ENCODE assay signal across 8 cellular contexts in genomic region chr6:43635387-43636311, GRCh38. TPM values are rescaled to one million over a fixed set of nuclear protein-coding genes. Genes with fewer than 3 reads are reported as not detected.
DNase-seq lines count a peak whose midpoint lies in the region; ATAC-seq, FAIRE-seq and TF ChIP-seq lines count a peak whose summit lies in the region.

Gene MAD2L1BP (plus strand): TSS chr6:43635840. CDS start chr6:43635876, 36 bp downstream.

- peak within 1 kb of the TSS; percentile 94 for H3K9ac ChIP-seq in adipocyte (ENCODE audit: low read length)

- TF ChIP-seq CTCF in heart left ventricle (IDR thresholded peaks at IDR 0.05) (no peak), transverse colon (IDR thresholded peaks at IDR 0.05) (no peak)

- peak; percentile 83 for FAIRE-seq in GM12892 (lab: Jason Lieb, UNC)

- peaks cover 23% of the 10 kb centered on the region for H3K36me3 ChIP-seq in adipocyte (ENCODE audit: control insufficient read depth, insufficient read depth, low read length, severe bottlenecking)
- peaks cover 0 to 39% (median 36%) of the 10 kb centered on the region in 9 donors for H3K36me3 ChIP-seq in heart left ventricle
- H3K36me3 ChIP-seq in transverse colon = peaks cover 0 to 10% (median 4%) of the 10 kb centered on the region in 4 donors

- 4 to 6% (median 5%) methylated on average over 46 to 48 of the region's 48 CpGs for WGBS in heart left ventricle, 4 donors
- 5% methylated on average over 48 of the region's 48 CpGs; no CpG with 5 or more reads in 1 of the 2 donors for WGBS in transverse colon (ENCODE audit: low coverage in 1 of 2), 2 donors

- H3K27ac ChIP-seq in heart left ventricle (peak within 1 kb of the TSS; percentile 63 to 93 (median 90)), transverse colon (peak within 1 kb of the TSS; percentile 87 to 91 (median 90))

- no peaks in the 10 kb centered on the region for H3K27me3 ChIP-seq in adipocyte (replicated peaks; ENCODE audit: control insufficient read depth, insufficient read depth, low read length)
- H3K27me3 ChIP-seq in heart left ventricle = no peaks in the 10 kb centered on the region
- H3K27me3 ChIP-seq in transverse colon = no peaks in the 10 kb centered on the region

- ATAC-seq in HG02798 (IDR thresholded peaks at IDR 0.05; ENCODE audit: poor library complexity, unreplicated experiment) (peak; percentile 93), heart left ventricle (peak; percentile 82 to 94 (median 93))

- no peaks in the 10 kb centered on the region for H3K9me3 ChIP-seq in adipocyte (ENCODE audit: control insufficient read depth, low read length)
- no peaks in the 10 kb centered on the region for H3K9me3 ChIP-seq in heart left ventricle
- no peaks in the 10 kb centered on the region for H3K9me3 ChIP-seq in transverse colon

- no peak for TF ChIP-seq EP300 in transverse colon (IDR thresholded peaks at IDR 0.05; ENCODE audit: low read depth)

- H3K4me3 ChIP-seq in adipocyte (ENCODE audit: low read length) = peak within 1 kb of the TSS; percentile 98
- H3K4me3 ChIP-seq in heart left ventricle = peak within 1 kb of the TSS; percentile 25 to 91 (median 70)
- H3K4me3 ChIP-seq in transverse colon = peak within 1 kb of the TSS; percentile 75 to 97 (median 86)

- peaks cover 25% of the 10 kb centered on the region for H3K4me1 ChIP-seq in adipocyte (ENCODE audit: control insufficient read depth, insufficient read depth, low read length)
- H3K4me1 ChIP-seq in heart left ventricle = peaks cover 8 to 54% (median 39%) of the 10 kb centered on the region in 12 donors
- H3K4me1 ChIP-seq in transverse colon = peaks cover 20 to 46% (median 33%) of the 10 kb centered on the region in 4 donors

- DNase-seq in GM12892 (ENCODE audit: insufficient read length) = peak; percentile 80
- DNase-seq in NCI-H146 treated with DMSO at 0.1 percent for 48 hours (lab: John Stamatoyannopoulos, UW; ENCODE audit: unreplicated experiment) = peak; percentile 85
- DNase-seq in T-helper 1 cell = peak; percentile 65 to 88 (median 77)
- DNase-seq in adipocyte (ENCODE audit: low read depth) = peak; percentile 88
- DNase-seq in heart left ventricle = peak; percentile 84 to 92 (median 88)
- peak; percentile 78 to 98 (median 87) for DNase-seq in posterior cingulate gyrus
- DNase-seq in transverse colon = peak; percentile 91

- intact Hi-C loops in heart left ventricle (cut with DNase I) = loop anchor here in 2 of 10 donors (1.0 to 10.0 kb wide), 2 partner anchors 10 to 609 kb away; partner anchors contain the start of genes HSP90AB1 (in 1 of the 2) and RSPH9 (in 1 of the 2)
- intact Hi-C loops in posterior cingulate gyrus (cut with DNase I) = loop anchor here (5.0 kb wide), 1 partner anchor 58 kb away; the partner anchor contains the start of genes POLH and XPO5
- intact Hi-C loops in transverse colon (cut with DNase I; ENCODE audit: low total_unique reads) = no loop called here

- in situ Hi-C loops in transverse colon (cut with MboI; ENCODE audit: low pct_ligation_motif_present in 1 of 4, low pct_unique_long_range_greater_than_20kb in 1 of 4, low sequenced_read_pairs in 3 of 4) = no loop called here

- peak; percentile 96 for TF ChIP-seq POLR2A in GM12892 (IDR thresholded peaks at IDR 0.05; ENCODE audit: low read depth, low read length)
- TF ChIP-seq POLR2A in heart left ventricle (IDR thresholded peaks at IDR 0.05) = peak; percentile 53 to 82
- peak; percentile 92 for TF ChIP-seq POLR2A in transverse colon (IDR thresholded peaks at IDR 0.05)

RNA-seq across cellular contexts. Expression of gene MAD2L1BP, which starts in this region (rescaled TPM):
- polyA plus RNA-seq in GM12892 (2012; ENCODE audit: missing spikeins) = 23.8 TPM
- 10 to 100 TPM; 24.5 to 33.7 (median 26.6) TPM for total RNA-seq in heart left ventricle
- polyA plus RNA-seq in heart left ventricle = 10 to 100 TPM; 19.8 to 38.6 TPM
- total RNA-seq in transverse colon = 10 to 100 TPM in 3 of 4 donors, 1 to 10 TPM in 1; 10.0 to 61.0 (median 42.4) TPM

Comparison
In these comparisons a context has a peak if more than half of its experiments do, and no peak if none do; other contexts are left out.
1. Peak in every context shown above with its lines: DNase-seq, ATAC-seq, H3K4me3 ChIP-seq and H3K27ac ChIP-seq.